In genomic region chr7:151339651-151340377, GRCh38 we compare ENCODE assay signal across 1 cellular context.
A peak's percentile ranks its signal among the peaks of the same experiment; 100 is the strongest.
TF ChIP-seq lines count a peak whose summit lies in the region.

No MANE protein-coding gene starts in this region.

TF ChIP-seq in HepG2, 621 proteins besides CTCF, POLR2A, EP300 and RAD21 (continued from another document):
- TF ChIP-seq ZNF788 (CRISPR knock-in tag; IDR thresholded peaks at IDR 0.05; ENCODE audit: borderline replicate concordance) (no peak), ARID5B (CRISPR knock-in tag; IDR thresholded peaks at IDR 0.05) (peak; percentile 50), MED1 (CRISPR knock-in tag; IDR thresholded peaks at IDR 0.05) (0 out of 2 replicates have a peak, but pooled peaks have one; percentile 22), WIZ (CRISPR knock-in tag; IDR thresholded peaks at IDR 0.05) (0 out of 2 replicates have a peak, but pooled peaks have one; percentile 38), MXD4 (CRISPR knock-in tag; IDR thresholded peaks at IDR 0.05) (0 out of 2 replicates have a peak, but pooled peaks have one; percentile 36), ZFP62 (CRISPR knock-in tag; IDR thresholded peaks at IDR 0.05) (no peak), CREB1 (IDR thresholded peaks at IDR 0.05) (no peak), CREB1 (CRISPR knock-in tag; IDR thresholded peaks at IDR 0.05) (0 out of 2 replicates have a peak, but pooled peaks have one; percentile 23), ZNF574 (CRISPR knock-in tag; IDR thresholded peaks at IDR 0.05) (0 out of 2 replicates have a peak, but pooled peaks have one; percentile 14), TEAD3 (CRISPR knock-in tag; optimal IDR thresholded peaks at IDR 0.05; ENCODE audit: borderline replicate concordance) (peak; percentile 55), EHMT2 (IDR thresholded peaks at IDR 0.05; ENCODE audit: borderline replicate concordance, low read depth, low read length) (peak; percentile 51; the same call in 1 of the 2 replicates), PAXIP1 (CRISPR knock-in tag; conservative IDR thresholded peaks at IDR 0.05) (peak; percentile 54), AKAP8 (CRISPR knock-in tag; IDR thresholded peaks at IDR 0.05) (no peak), KLF9 (CRISPR knock-in tag; IDR thresholded peaks at IDR 0.05; ENCODE audit: low read depth) (no peak)
